ENCODE assay signal across 1 cellular context in genomic region chr10:992523-993340, GRCh38.
TF ChIP-seq lines count a peak whose summit lies in the region.

No MANE protein-coding gene starts in this region.

TF ChIP-seq in K562, 482 proteins besides CTCF, POLR2A, EP300 and RAD21:
- TF ChIP-seq SIN3A (IDR thresholded peaks at IDR 0.05; ENCODE audit: borderline replicate concordance in 2 of 2, control insufficient read depth in 1 of 2, low read depth in 2 of 2, low read length in 2 of 2) = no peak
- no peak for TF ChIP-seq CBX1 (IDR thresholded peaks at IDR 0.05; ENCODE audit: low read depth)
- no peak for TF ChIP-seq ZNF143 (CRISPR knock-in tag; IDR thresholded peaks at IDR 0.05)
- 0 out of 2 replicates have a peak, but pooled peaks have one; percentile 1 for TF ChIP-seq PML (IDR thresholded peaks at IDR 0.05; ENCODE audit: low read length)
- no peak for TF ChIP-seq RERE (CRISPR knock-in tag; IDR thresholded peaks at IDR 0.05; ENCODE audit: borderline replicate concordance)
- no peak for TF ChIP-seq ZFPM2 (CRISPR knock-in tag; IDR thresholded peaks at IDR 0.05)
- no peak for TF ChIP-seq CEBPG (CRISPR knock-in tag; IDR thresholded peaks at IDR 0.05)
- TF ChIP-seq CEBPG (tag; conservative IDR thresholded peaks at IDR 0.05 in 1 of 2, IDR thresholded peaks at IDR 0.05 in 1 of 2) = peak in 1 of 2 experiments; percentile 63; a peak in 1 of 4 replicates
- no peak for TF ChIP-seq MECOM (CRISPR knock-in tag; IDR thresholded peaks at IDR 0.05)
- no peak for TF ChIP-seq SRF (CRISPR knock-in tag; IDR thresholded peaks at IDR 0.05)
